In genomic region chr6:135054575-135055498, GRCh38 we compare ENCODE assay signal across 1 cellular context.
TF ChIP-seq lines count a peak whose summit lies in the region.

HBS1L (minus strand) TSS chr6:135054822; CDS start chr6:135054691, 131 bp downstream.

TF ChIP-seq in HepG2, 621 proteins besides CTCF, POLR2A, EP300 and RAD21 (continued from another document and continues in another):
- no peak for TF ChIP-seq SNRNP70 (IDR thresholded peaks at IDR 0.05; ENCODE audit: low read depth, low read length)
- TF ChIP-seq NFAT5 (CRISPR knock-in tag; IDR thresholded peaks at IDR 0.05): peak; percentile 89; the same call in 1 of the 2 replicates
- peak; percentile 33; the same call in 1 of the 2 replicates for TF ChIP-seq ZBTB4 (CRISPR knock-in tag; IDR thresholded peaks at IDR 0.05; ENCODE audit: borderline replicate concordance)
- TF ChIP-seq, protein P1, sequence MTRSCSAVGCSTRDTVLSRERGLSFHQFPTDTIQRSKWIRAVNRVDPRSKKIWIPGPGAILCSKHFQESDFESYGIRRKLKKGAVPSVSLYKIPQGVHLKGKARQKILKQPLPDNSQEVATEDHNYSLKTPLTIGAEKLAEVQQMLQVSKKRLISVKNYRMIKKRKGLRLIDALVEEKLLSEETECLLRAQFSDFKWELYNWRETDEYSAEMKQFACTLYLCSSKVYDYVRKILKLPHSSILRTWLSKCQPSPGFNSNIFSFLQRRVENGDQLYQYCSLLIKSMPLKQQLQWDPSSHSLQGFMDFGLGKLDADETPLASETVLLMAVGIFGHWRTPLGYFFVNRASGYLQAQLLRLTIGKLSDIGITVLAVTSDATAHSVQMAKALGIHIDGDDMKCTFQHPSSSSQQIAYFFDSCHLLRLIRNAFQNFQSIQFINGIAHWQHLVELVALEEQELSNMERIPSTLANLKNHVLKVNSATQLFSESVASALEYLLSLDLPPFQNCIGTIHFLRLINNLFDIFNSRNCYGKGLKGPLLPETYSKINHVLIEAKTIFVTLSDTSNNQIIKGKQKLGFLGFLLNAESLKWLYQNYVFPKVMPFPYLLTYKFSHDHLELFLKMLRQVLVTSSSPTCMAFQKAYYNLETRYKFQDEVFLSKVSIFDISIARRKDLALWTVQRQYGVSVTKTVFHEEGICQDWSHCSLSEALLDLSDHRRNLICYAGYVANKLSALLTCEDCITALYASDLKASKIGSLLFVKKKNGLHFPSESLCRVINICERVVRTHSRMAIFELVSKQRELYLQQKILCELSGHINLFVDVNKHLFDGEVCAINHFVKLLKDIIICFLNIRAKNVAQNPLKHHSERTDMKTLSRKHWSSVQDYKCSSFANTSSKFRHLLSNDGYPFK (CRISPR knock-in tag; IDR thresholded peaks at IDR 0.05; ENCODE audit: borderline replicate concordance): peak; percentile 91
- no peak; the same call in 1 of the 2 replicates for TF ChIP-seq ZNF713 (CRISPR knock-in tag; IDR thresholded peaks at IDR 0.05)
- peak; percentile 93; the same call in 1 of the 2 replicates for TF ChIP-seq ZNF598 (CRISPR knock-in tag; IDR thresholded peaks at IDR 0.05; ENCODE audit: borderline replicate concordance)
- peak; percentile 22; the same call in 1 of the 2 replicates for TF ChIP-seq ZNF652 (CRISPR knock-in tag; IDR thresholded peaks at IDR 0.05; ENCODE audit: borderline replicate concordance, low read depth)
- no peak; the same call in 1 of the 2 replicates for TF ChIP-seq ZNF670 (CRISPR knock-in tag; IDR thresholded peaks at IDR 0.05; ENCODE audit: borderline replicate concordance)
- TF ChIP-seq MED1 (CRISPR knock-in tag; IDR thresholded peaks at IDR 0.05): peak; percentile 74
- TF ChIP-seq, protein P2, sequence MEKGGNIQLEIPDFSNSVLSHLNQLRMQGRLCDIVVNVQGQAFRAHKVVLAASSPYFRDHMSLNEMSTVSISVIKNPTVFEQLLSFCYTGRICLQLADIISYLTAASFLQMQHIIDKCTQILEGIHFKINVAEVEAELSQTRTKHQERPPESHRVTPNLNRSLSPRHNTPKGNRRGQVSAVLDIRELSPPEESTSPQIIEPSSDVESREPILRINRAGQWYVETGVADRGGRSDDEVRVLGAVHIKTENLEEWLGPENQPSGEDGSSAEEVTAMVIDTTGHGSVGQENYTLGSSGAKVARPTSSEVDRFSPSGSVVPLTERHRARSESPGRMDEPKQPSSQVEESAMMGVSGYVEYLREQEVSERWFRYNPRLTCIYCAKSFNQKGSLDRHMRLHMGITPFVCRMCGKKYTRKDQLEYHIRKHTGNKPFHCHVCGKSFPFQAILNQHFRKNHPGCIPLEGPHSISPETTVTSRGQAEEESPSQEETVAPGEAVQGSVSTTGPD (CRISPR knock-in tag; IDR thresholded peaks at IDR 0.05): 0 out of 2 replicates have a peak, but pooled peaks have one; percentile 10
- TF ChIP-seq ZNF770 (CRISPR knock-in tag; IDR thresholded peaks at IDR 0.05): peak; percentile 84; the same call in 1 of the 2 replicates
- TF ChIP-seq KDM5A (IDR thresholded peaks at IDR 0.05; ENCODE audit: borderline replicate concordance, low read length): peak; percentile 90
- 0 out of 2 replicates have a peak, but pooled peaks have one; percentile 76 for TF ChIP-seq ZSCAN20 (CRISPR knock-in tag; IDR thresholded peaks at IDR 0.05; ENCODE audit: borderline replicate concordance)
- peak; percentile 83; the same call in 1 of the 2 replicates for TF ChIP-seq SMAD3 (CRISPR knock-in tag; IDR thresholded peaks at IDR 0.05)
- peak; percentile 96; the same call in 1 of the 2 replicates for TF ChIP-seq HES4 (CRISPR knock-in tag; IDR thresholded peaks at IDR 0.05; ENCODE audit: borderline replicate concordance)
- TF ChIP-seq SKIL (CRISPR knock-in tag; IDR thresholded peaks at IDR 0.05; ENCODE audit: borderline replicate concordance): no peak; the same call in 1 of the 2 replicates
- peak; percentile 89 for TF ChIP-seq ADNP (CRISPR knock-in tag; IDR thresholded peaks at IDR 0.05)
- 0 out of 2 replicates have a peak, but pooled peaks have one; percentile 35 for TF ChIP-seq ZNF660 (CRISPR knock-in tag; IDR thresholded peaks at IDR 0.05; ENCODE audit: borderline replicate concordance, low read depth)
- TF ChIP-seq POLR2G (IDR thresholded peaks at IDR 0.05; ENCODE audit: low read depth, low read length): peak; percentile 98
- peak; percentile 85 for TF ChIP-seq TEAD3 (CRISPR knock-in tag; optimal IDR thresholded peaks at IDR 0.05; ENCODE audit: borderline replicate concordance)
- peak; percentile 89 for TF ChIP-seq ZNF441 (CRISPR knock-in tag; IDR thresholded peaks at IDR 0.05; ENCODE audit: borderline replicate concordance)
- no peak for TF ChIP-seq PAF1 (CRISPR knock-in tag; IDR thresholded peaks at IDR 0.05)
- TF ChIP-seq SMAD1 (CRISPR knock-in tag; IDR thresholded peaks at IDR 0.05; ENCODE audit: borderline replicate concordance, low read depth): no peak
- TF ChIP-seq RORA (CRISPR knock-in tag; IDR thresholded peaks at IDR 0.05): no peak
- TF ChIP-seq E2F5 (CRISPR knock-in tag; conservative IDR thresholded peaks at IDR 0.05): peak; percentile 73; the same call in 1 of the 2 replicates
- no peak for TF ChIP-seq ZNF33A (CRISPR knock-in tag; IDR thresholded peaks at IDR 0.05; ENCODE audit: borderline replicate concordance)
- peak; percentile 12; the same call in 1 of the 2 replicates for TF ChIP-seq HMG20A (CRISPR knock-in tag; IDR thresholded peaks at IDR 0.05; ENCODE audit: borderline replicate concordance)
- no peak; the same call in 1 of the 2 replicates for TF ChIP-seq STAT5B (CRISPR knock-in tag; IDR thresholded peaks at IDR 0.05)
- TF ChIP-seq ZNF326 (CRISPR knock-in tag; IDR thresholded peaks at IDR 0.05; ENCODE audit: borderline replicate concordance): 0 out of 2 replicates have a peak, but pooled peaks have one; percentile 73
- TF ChIP-seq SOX6 (IDR thresholded peaks at IDR 0.05): no peak
- peak; percentile 80 for TF ChIP-seq SOX6 (CRISPR knock-in tag; IDR thresholded peaks at IDR 0.05)
- peak; percentile 44; the same call in 1 of the 2 replicates for TF ChIP-seq TFAP4 (IDR thresholded peaks at IDR 0.05; ENCODE audit: borderline replicate concordance, low read depth)
- TF ChIP-seq ZNF558 (CRISPR knock-in tag; IDR thresholded peaks at IDR 0.05; ENCODE audit: borderline replicate concordance): 0 out of 2 replicates have a peak, but pooled peaks have one; percentile 39
- peak; percentile 73 for TF ChIP-seq MAX (IDR thresholded peaks at IDR 0.05)
- no peak for TF ChIP-seq JDP2 (CRISPR knock-in tag; IDR thresholded peaks at IDR 0.05; ENCODE audit: borderline replicate concordance)
- TF ChIP-seq ZNF776 (CRISPR knock-in tag; IDR thresholded peaks at IDR 0.05): 0 out of 2 replicates have a peak, but pooled peaks have one; percentile 59
- TF ChIP-seq ZEB1 (IDR thresholded peaks at IDR 0.05; ENCODE audit: insufficient replicate concordance, low read depth): peak; percentile 50
- TF ChIP-seq, protein P3, sequence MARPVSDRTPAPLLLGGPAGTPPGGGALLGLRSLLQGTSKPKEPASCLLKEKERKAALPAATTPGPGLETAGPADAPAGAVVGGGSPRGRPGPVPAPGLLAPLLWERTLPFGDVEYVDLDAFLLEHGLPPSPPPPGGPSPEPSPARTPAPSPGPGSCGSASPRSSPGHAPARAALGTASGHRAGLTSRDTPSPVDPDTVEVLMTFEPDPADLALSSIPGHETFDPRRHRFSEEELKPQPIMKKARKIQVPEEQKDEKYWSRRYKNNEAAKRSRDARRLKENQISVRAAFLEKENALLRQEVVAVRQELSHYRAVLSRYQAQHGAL (CRISPR knock-in tag; IDR thresholded peaks at IDR 0.05; ENCODE audit: not compliant biosample characterization): no peak
